ENCODE assay signal across 1 cellular context in the genomic region with DNA sequence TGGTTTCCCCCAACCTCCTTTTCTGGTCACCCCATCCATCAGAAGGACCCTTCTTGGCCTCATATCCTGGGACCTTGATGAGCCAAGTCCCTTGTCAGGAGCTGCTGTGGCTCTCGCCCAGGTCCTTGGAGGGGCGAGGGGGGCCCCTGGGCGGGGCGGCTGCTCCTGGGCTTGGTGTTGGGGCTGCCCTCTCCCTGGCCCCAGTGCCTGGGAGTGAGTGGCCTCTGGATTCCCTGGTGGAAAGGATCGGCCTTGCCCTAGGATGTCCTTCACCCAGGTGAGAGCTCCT.
TF ChIP-seq lines count a peak whose summit lies in the region.

No MANE protein-coding gene starts in this region.

TF ChIP-seq in H1, 55 proteins besides CTCF, POLR2A, EP300 and RAD21:
- TF ChIP-seq SIX5 (IDR thresholded peaks at IDR 0.05; ENCODE audit: low read depth, low read length) (no peak), CBX5 (IDR thresholded peaks at IDR 0.05; ENCODE audit: low read depth, low read length) (no peak), TAF1 (IDR thresholded peaks at IDR 0.05; ENCODE audit: low read depth, low read length) (no peak), CTBP2 (IDR thresholded peaks at IDR 0.05; ENCODE audit: borderline replicate concordance, insufficient read depth, insufficient read length, low read length) (no peak), USF2 (IDR thresholded peaks at IDR 0.05; ENCODE audit: low read length) (no peak), CREB1 (IDR thresholded peaks at IDR 0.05) (no peak), RFX5 (IDR thresholded peaks at IDR 0.05; ENCODE audit: borderline replicate concordance, low read depth, low read length) (no peak), NRF1 (IDR thresholded peaks at IDR 0.05; ENCODE audit: low read depth, low read length) (no peak), SUZ12 (IDR thresholded peaks at IDR 0.05; ENCODE audit: low read length) (no peak), HDAC6 (IDR thresholded peaks at IDR 0.05; ENCODE audit: low read depth, low read length) (no peak)
